Comparison of ENCODE assay signal across 24 cellular contexts in the genomic region with DNA sequence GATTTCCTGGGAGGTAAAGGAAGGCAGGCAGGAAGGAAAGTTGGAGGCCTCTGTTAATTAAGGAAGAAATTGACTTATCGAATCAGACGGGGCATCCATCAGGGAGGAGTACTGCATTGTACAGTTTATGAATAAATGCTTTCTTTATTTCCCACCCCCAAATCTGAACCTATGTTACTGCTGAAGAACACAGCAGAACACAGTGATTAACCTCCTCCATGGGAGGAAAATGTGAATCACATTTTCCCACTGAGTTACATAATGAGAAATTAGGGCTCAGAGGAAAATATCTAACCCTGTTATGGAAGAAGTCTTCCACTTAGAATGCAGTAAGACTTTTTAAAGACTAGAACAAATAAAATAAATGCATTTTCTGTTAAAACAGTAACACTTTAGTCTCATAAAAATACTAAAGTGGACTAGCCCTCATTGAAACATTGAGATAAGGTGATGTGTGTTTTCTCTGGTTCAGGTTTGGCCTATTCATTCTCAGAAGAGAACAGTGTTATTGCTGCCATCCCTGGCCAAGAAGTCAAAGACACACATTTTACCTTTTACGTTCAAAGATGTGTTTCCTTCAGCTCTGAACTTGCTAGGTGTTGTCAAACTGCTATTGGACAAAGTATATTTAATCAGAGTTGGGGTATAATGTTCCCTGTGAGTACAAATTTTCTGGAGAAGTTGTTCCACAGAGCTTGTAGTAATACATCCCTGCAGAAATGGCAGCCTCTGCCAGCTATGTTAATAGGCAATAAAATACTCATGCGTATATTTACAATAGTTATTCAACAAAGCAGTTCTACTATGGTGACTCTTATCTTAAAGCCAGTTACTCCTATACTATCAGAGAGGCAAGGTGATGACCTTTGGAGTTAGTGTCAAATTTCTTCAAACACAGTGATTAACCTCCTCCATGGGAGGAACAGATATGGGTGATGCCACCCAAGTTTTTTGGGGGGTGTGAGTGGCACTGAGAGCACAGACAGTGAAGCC. TPM values are rescaled to one million over a fixed set of nuclear protein-coding genes. Genes with fewer than 3 reads are reported as not detected.
A peak's percentile ranks its signal among the peaks of the same experiment; 100 is the strongest.
DNase-seq lines count a peak whose midpoint lies in the region; ATAC-seq, FAIRE-seq and TF ChIP-seq lines count a peak whose summit lies in the region.
"Had no signal": no experiment of that assay in that cellular context is flagged by ENCODE, and none has a peak within 500 bp of the region (broad histone marks: within the 10 kb centered on the region; RNA-seq: fewer than 3 reads in every experiment).

No MANE protein-coding gene starts in this region.

- H3K9ac ChIP-seq in astrocyte (ENCODE audit: low read length) = no peak overlapping the region

- no peaks in the 10 kb centered on the region for H3K27me3 Mint-ChIP-seq in activated naive CD4-positive, alpha-beta T cell treated with anti-CD3 and anti-CD28 coated beads, Interleukin-2, amount 50 U/mL, for 24 hours
- no peaks in the 10 kb centered on the region for H3K27me3 Mint-ChIP-seq in astrocyte (ENCODE audit: low read depth, unreplicated experiment)
- H3K27me3 Mint-ChIP-seq: activated T-cell treated with anti-CD3 and anti-CD28 coated beads, Interleukin-2, amount 50 U/mL, for 24 hours; CD4-positive, alpha-beta memory T cell had no signal

- H3K9me3 Mint-ChIP-seq in activated naive CD4-positive, alpha-beta T cell treated with anti-CD3 and anti-CD28 coated beads, Interleukin-2, amount 50 U/mL, for 24 hours = no peaks in the 10 kb centered on the region
- no peaks in the 10 kb centered on the region for H3K9me3 Mint-ChIP-seq in astrocyte (ENCODE audit: unreplicated experiment)
- H3K9me3 Mint-ChIP-seq: activated T-cell treated with anti-CD3 and anti-CD28 coated beads, Interleukin-2, amount 50 U/mL, for 24 hours; effector memory CD8-positive, alpha-beta T cell had no signal

- peaks cover 2% of the 10 kb centered on the region for H3K36me3 Mint-ChIP-seq in activated naive CD4-positive, alpha-beta T cell treated with anti-CD3 and anti-CD28 coated beads, Interleukin-2, amount 50 U/mL, for 24 hours
- no peaks in the 10 kb centered on the region for H3K36me3 Mint-ChIP-seq in astrocyte (ENCODE audit: low read depth, unreplicated experiment)

- H3K27ac ChIP-seq in astrocyte (ENCODE audit: low read depth, low read length) (no peak overlapping the region), left lung (no peak overlapping the region)
- H3K27ac ChIP-seq: psoas muscle, upper lobe of left lung had no signal

- H2AFZ ChIP-seq in astrocyte (ENCODE audit: low read depth, low read length) = no peak overlapping the region

- peak overlapping the region; percentile 94 for H3K27ac Mint-ChIP-seq in activated naive CD4-positive, alpha-beta T cell treated with anti-CD3 and anti-CD28 coated beads, Interleukin-2, amount 50 U/mL, for 24 hours
- no peak overlapping the region for H3K27ac Mint-ChIP-seq in astrocyte (ENCODE audit: unreplicated experiment)
- H3K27ac Mint-ChIP-seq: activated T-cell treated with anti-CD3 and anti-CD28 coated beads, Interleukin-2, amount 50 U/mL, for 24 hours; effector memory CD8-positive, alpha-beta T cell; nephron progenitor cell had no signal

- no peaks in the 10 kb centered on the region for H4K20me1 ChIP-seq in astrocyte (ENCODE audit: insufficient read depth, low read length)

- FAIRE-seq in astrocyte (lab: Jason Lieb, UNC) = no peak
- FAIRE-seq: H1, keratinocyte had no signal

- peak overlapping the region; percentile 41 for H3K4me3 Mint-ChIP-seq in activated naive CD4-positive, alpha-beta T cell treated with anti-CD3 and anti-CD28 coated beads, Interleukin-2, amount 50 U/mL, for 24 hours
- H3K4me3 Mint-ChIP-seq in astrocyte (ENCODE audit: unreplicated experiment) = no peak overlapping the region
- H3K4me3 Mint-ChIP-seq: activated T-cell treated with anti-CD3 and anti-CD28 coated beads, Interleukin-2, amount 50 U/mL, for 24 hours; effector memory CD8-positive, alpha-beta T cell; nephron progenitor cell had no signal

- H3K79me2 ChIP-seq in astrocyte (ENCODE audit: insufficient read depth, low read length) = no peaks in the 10 kb centered on the region

- H3K4me1 Mint-ChIP-seq in activated naive CD4-positive, alpha-beta T cell treated with anti-CD3 and anti-CD28 coated beads, Interleukin-2, amount 50 U/mL, for 24 hours = peaks cover 39% of the 10 kb centered on the region
- H3K4me1 Mint-ChIP-seq in astrocyte (ENCODE audit: low read depth, unreplicated experiment) = peaks cover 4% of the 10 kb centered on the region
- H3K4me1 Mint-ChIP-seq: nephron progenitor cell had no signal

- H3K4me3 ChIP-seq in astrocyte (ENCODE audit: insufficient read depth, low read depth, low read length) (no peak overlapping the region), left lung (no peak overlapping the region)
- H3K4me3 ChIP-seq: adrenal gland, psoas muscle, upper lobe of left lung had no signal

- H3K36me3 ChIP-seq in astrocyte (ENCODE audit: insufficient read depth, low read length) = no peaks in the 10 kb centered on the region
- no peaks in the 10 kb centered on the region for H3K36me3 ChIP-seq in left lung
- H3K36me3 ChIP-seq: adrenal gland, upper lobe of left lung had no signal

- ATAC-seq in left lung (peak; percentile 46), HG02623 (IDR thresholded peaks at IDR 0.05; ENCODE audit: unreplicated experiment) (no peak), HG03469 (IDR thresholded peaks at IDR 0.05; ENCODE audit: unreplicated experiment) (no peak), HG03135 (IDR thresholded peaks at IDR 0.05; ENCODE audit: unreplicated experiment) (no peak)
- ATAC-seq: effector memory CD8-positive, alpha-beta T cell; psoas muscle had no signal

- intact Hi-C loops in left lung (cut with DNase I) = no loop called here

- H3K27me3 ChIP-seq in astrocyte (ENCODE audit: insufficient read depth, low read length) (no peaks in the 10 kb centered on the region), left lung (no peaks in the 10 kb centered on the region)
- H3K27me3 ChIP-seq: adrenal gland, upper lobe of left lung had no signal

- no peaks in the 10 kb centered on the region for H3K4me1 ChIP-seq in astrocyte (ENCODE audit: insufficient read depth, low read length)
- no peaks in the 10 kb centered on the region for H3K4me1 ChIP-seq in left lung
- H3K4me1 ChIP-seq: adrenal gland, psoas muscle, upper lobe of left lung had no signal

- H3K9me3 ChIP-seq in astrocyte (ENCODE audit: insufficient read depth, low read depth, low read length) (no peaks in the 10 kb centered on the region), left lung (no peaks in the 10 kb centered on the region)
- H3K9me3 ChIP-seq: adrenal gland, upper lobe of left lung had no signal

- DNase-seq in activated naive CD4-positive, alpha-beta T cell treated with Interleukin-2 at 50 U/mL for 16 hours = no peak
- peak; percentile 12 for DNase-seq in astrocyte (ENCODE audit: low read depth)
- DNase-seq in left lung = no peak
- peak; percentile 48 for DNase-seq in stromal cell of bone marrow (ENCODE audit: low read depth)
- DNase-seq: ACHN; activated CD4-positive, alpha-beta T cell treated with anti-CD3 and anti-CD28 coated beads, Interleukin-2, amount 50 U/mL, for 4 hours; activated T-cell treated with anti-CD3 and anti-CD28 coated beads, Interleukin-2, amount 50 U/mL, for 24 hours; adrenal gland; central memory CD4-positive, alpha-beta T cell; DND-41; effector memory CD8-positive, alpha-beta T cell; NCI-H2029; NCI-H446 treated with DMSO at 0.1 percent for 48 hours; nephron progenitor cell; psoas muscle; RPMI8226; upper lobe of left lung had no signal

- no peak overlapping the region for H3K4me2 ChIP-seq in astrocyte (ENCODE audit: low read length)

- no peak for TF ChIP-seq CTCF in astrocyte (IDR thresholded peaks at IDR 0.05; ENCODE audit: insufficient read depth, low read depth, low read length)
- TF ChIP-seq CTCF in left lung (IDR thresholded peaks at IDR 0.05) = no peak

RNA-seq across cellular contexts. Expression of a gene that starts 11.1 kb away (rescaled TPM):
- total RNA-seq in astrocyte = 0.20 and 0.24 TPM in 2 replicates
- total RNA-seq in left lung = 1 to 10 TPM; 1.3 to 3.4 TPM

Comparison
In these comparisons a context has a peak if more than half of its experiments do, and no peak if none do; other contexts are left out.
1. DNase-seq: peak in astrocyte (single experiment) and stromal cell of bone marrow (single experiment); none in activated naive CD4-positive, alpha-beta T cell treated with Interleukin-2 at 50 U/mL for 16 hours (single experiment) and left lung (0 of 2).